Comparison of ENCODE assay signal across 1 cellular context in the genomic region with DNA sequence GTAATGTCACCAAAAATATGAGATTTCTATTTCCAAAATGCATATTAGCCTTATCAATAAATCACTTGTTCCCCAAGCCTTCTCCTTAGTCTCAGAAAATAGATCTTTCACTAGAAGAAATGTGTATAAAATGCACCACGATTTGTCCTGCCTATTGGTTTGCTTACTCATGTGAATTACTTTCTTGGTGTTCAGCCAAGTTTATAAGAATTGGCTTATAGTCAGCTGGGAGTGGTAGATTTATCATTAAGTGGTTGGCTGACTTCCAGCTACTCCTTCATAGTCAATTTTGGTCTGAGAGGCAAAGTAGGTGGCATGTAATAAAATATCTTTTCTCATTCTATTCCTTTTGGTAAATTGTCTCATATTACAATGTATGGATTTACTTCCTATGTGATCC.
TF ChIP-seq lines count a peak whose summit lies in the region.

No MANE protein-coding gene starts in this region.

TF ChIP-seq in SK-N-SH, 30 proteins besides CTCF, POLR2A, EP300 and RAD21 (continued from another document):
- TF ChIP-seq, protein P1, sequence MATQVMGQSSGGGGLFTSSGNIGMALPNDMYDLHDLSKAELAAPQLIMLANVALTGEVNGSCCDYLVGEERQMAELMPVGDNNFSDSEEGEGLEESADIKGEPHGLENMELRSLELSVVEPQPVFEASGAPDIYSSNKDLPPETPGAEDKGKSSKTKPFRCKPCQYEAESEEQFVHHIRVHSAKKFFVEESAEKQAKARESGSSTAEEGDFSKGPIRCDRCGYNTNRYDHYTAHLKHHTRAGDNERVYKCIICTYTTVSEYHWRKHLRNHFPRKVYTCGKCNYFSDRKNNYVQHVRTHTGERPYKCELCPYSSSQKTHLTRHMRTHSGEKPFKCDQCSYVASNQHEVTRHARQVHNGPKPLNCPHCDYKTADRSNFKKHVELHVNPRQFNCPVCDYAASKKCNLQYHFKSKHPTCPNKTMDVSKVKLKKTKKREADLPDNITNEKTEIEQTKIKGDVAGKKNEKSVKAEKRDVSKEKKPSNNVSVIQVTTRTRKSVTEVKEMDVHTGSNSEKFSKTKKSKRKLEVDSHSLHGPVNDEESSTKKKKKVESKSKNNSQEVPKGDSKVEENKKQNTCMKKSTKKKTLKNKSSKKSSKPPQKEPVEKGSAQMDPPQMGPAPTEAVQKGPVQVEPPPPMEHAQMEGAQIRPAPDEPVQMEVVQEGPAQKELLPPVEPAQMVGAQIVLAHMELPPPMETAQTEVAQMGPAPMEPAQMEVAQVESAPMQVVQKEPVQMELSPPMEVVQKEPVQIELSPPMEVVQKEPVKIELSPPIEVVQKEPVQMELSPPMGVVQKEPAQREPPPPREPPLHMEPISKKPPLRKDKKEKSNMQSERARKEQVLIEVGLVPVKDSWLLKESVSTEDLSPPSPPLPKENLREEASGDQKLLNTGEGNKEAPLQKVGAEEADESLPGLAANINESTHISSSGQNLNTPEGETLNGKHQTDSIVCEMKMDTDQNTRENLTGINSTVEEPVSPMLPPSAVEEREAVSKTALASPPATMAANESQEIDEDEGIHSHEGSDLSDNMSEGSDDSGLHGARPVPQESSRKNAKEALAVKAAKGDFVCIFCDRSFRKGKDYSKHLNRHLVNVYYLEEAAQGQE (IDR thresholded peaks at IDR 0.05; ENCODE audit: low read depth, low read length), result no peak
- TF ChIP-seq SIN3A (IDR thresholded peaks at IDR 0.05; ENCODE audit: borderline replicate concordance, low read depth, low read length), result no peak
- TF ChIP-seq NFIC (IDR thresholded peaks at IDR 0.05; ENCODE audit: borderline replicate concordance), result peak; percentile 84
- no peak for TF ChIP-seq TEAD4 (IDR thresholded peaks at IDR 0.05; ENCODE audit: borderline replicate concordance, insufficient read depth)
- no peak for TF ChIP-seq FOXM1 (IDR thresholded peaks at IDR 0.05; ENCODE audit: low read depth)
- no peak for TF ChIP-seq RFX5 (IDR thresholded peaks at IDR 0.05; ENCODE audit: low read length)
TF ChIP-seq in SK-N-SH: peak in this region for 2.
